ENCODE assay signal across 1 cellular context in genomic region chr5:154405078-154405792, GRCh38.
TF ChIP-seq lines count a peak whose summit lies in the region.

No MANE protein-coding gene starts in this region.

TF ChIP-seq in HepG2, 621 proteins besides CTCF, POLR2A, EP300 and RAD21 (continued from another document and continues in another):
- TF ChIP-seq, protein P1, sequence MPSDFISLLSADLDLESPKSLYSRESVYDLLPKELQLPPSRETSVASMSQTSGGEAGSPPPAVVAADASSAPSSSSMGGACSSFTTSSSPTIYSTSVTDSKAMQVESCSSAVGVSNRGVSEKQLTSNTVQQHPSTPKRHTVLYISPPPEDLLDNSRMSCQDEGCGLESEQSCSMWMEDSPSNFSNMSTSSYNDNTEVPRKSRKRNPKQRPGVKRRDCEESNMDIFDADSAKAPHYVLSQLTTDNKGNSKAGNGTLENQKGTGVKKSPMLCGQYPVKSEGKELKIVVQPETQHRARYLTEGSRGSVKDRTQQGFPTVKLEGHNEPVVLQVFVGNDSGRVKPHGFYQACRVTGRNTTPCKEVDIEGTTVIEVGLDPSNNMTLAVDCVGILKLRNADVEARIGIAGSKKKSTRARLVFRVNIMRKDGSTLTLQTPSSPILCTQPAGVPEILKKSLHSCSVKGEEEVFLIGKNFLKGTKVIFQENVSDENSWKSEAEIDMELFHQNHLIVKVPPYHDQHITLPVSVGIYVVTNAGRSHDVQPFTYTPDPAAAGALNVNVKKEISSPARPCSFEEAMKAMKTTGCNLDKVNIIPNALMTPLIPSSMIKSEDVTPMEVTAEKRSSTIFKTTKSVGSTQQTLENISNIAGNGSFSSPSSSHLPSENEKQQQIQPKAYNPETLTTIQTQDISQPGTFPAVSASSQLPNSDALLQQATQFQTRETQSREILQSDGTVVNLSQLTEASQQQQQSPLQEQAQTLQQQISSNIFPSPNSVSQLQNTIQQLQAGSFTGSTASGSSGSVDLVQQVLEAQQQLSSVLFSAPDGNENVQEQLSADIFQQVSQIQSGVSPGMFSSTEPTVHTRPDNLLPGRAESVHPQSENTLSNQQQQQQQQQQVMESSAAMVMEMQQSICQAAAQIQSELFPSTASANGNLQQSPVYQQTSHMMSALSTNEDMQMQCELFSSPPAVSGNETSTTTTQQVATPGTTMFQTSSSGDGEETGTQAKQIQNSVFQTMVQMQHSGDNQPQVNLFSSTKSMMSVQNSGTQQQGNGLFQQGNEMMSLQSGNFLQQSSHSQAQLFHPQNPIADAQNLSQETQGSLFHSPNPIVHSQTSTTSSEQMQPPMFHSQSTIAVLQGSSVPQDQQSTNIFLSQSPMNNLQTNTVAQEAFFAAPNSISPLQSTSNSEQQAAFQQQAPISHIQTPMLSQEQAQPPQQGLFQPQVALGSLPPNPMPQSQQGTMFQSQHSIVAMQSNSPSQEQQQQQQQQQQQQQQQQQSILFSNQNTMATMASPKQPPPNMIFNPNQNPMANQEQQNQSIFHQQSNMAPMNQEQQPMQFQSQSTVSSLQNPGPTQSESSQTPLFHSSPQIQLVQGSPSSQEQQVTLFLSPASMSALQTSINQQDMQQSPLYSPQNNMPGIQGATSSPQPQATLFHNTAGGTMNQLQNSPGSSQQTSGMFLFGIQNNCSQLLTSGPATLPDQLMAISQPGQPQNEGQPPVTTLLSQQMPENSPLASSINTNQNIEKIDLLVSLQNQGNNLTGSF (CRISPR knock-in tag; IDR thresholded peaks at IDR 0.05), result 0 out of 2 replicates have a peak, but pooled peaks have one; percentile 39
- 0 out of 2 replicates have a peak, but pooled peaks have one; percentile 28 for TF ChIP-seq ZNF792 (CRISPR knock-in tag; IDR thresholded peaks at IDR 0.05)
- TF ChIP-seq, protein P2, sequence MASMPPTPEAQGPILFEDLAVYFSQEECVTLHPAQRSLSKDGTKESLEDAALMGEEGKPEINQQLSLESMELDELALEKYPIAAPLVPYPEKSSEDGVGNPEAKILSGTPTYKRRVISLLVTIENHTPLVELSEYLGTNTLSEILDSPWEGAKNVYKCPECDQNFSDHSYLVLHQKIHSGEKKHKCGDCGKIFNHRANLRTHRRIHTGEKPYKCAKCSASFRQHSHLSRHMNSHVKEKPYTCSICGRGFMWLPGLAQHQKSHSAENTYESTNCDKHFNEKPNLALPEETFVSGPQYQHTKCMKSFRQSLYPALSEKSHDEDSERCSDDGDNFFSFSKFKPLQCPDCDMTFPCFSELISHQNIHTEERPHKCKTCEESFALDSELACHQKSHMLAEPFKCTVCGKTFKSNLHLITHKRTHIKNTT (CRISPR knock-in tag; IDR thresholded peaks at IDR 0.05), result no peak
- no peak for TF ChIP-seq ZNF660 (CRISPR knock-in tag; IDR thresholded peaks at IDR 0.05; ENCODE audit: borderline replicate concordance, low read depth)
- 0 out of 2 replicates have a peak, but pooled peaks have one; percentile 68 for TF ChIP-seq FOXC1 (CRISPR knock-in tag; IDR thresholded peaks at IDR 0.05; ENCODE audit: borderline replicate concordance)
- TF ChIP-seq, protein P3, sequence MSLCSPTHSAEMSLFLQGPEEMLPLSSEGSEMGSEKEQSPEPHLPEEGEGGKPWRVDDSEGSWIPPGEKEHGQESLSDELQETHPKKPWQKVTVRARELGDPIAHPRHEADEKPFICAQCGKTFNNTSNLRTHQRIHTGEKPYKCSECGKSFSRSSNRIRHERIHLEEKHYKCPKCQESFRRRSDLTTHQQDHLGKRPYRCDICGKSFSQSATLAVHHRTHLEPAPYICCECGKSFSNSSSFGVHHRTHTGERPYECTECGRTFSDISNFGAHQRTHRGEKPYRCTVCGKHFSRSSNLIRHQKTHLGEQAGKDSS (CRISPR knock-in tag; IDR thresholded peaks at IDR 0.05; ENCODE audit: borderline replicate concordance, low read depth), result no peak; the same call in 1 of the 2 replicates
- peak; percentile 77; the same call in 1 of the 2 replicates for TF ChIP-seq KDM2A (CRISPR knock-in tag; IDR thresholded peaks at IDR 0.05; ENCODE audit: borderline replicate concordance, low read depth)
- TF ChIP-seq HNF4G (IDR thresholded peaks at IDR 0.05; ENCODE audit: borderline replicate concordance, low read depth, low read length), result no peak
- TF ChIP-seq HNF4G (CRISPR knock-in tag; IDR thresholded peaks at IDR 0.05; ENCODE audit: borderline replicate concordance, low read depth), result 0 out of 2 replicates have a peak, but pooled peaks have one; percentile 21
- no peak for TF ChIP-seq KDM6A (CRISPR knock-in tag; IDR thresholded peaks at IDR 0.05; ENCODE audit: low read depth)
- TF ChIP-seq, protein P4, sequence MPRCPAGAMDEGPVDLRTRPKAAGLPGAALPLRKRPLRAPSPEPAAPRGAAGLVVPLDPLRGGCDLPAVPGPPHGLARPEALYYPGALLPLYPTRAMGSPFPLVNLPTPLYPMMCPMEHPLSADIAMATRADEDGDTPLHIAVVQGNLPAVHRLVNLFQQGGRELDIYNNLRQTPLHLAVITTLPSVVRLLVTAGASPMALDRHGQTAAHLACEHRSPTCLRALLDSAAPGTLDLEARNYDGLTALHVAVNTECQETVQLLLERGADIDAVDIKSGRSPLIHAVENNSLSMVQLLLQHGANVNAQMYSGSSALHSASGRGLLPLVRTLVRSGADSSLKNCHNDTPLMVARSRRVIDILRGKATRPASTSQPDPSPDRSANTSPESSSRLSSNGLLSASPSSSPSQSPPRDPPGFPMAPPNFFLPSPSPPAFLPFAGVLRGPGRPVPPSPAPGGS (CRISPR knock-in tag; IDR thresholded peaks at IDR 0.05), result peak; percentile 45; the same call in 1 of the 2 replicates
- TF ChIP-seq ZNF10 (CRISPR knock-in tag; IDR thresholded peaks at IDR 0.05; ENCODE audit: borderline replicate concordance, low read depth), result no peak
- no peak for TF ChIP-seq NR1H2 (CRISPR knock-in tag; IDR thresholded peaks at IDR 0.05; ENCODE audit: borderline replicate concordance, low read depth)
- TF ChIP-seq, protein P5, sequence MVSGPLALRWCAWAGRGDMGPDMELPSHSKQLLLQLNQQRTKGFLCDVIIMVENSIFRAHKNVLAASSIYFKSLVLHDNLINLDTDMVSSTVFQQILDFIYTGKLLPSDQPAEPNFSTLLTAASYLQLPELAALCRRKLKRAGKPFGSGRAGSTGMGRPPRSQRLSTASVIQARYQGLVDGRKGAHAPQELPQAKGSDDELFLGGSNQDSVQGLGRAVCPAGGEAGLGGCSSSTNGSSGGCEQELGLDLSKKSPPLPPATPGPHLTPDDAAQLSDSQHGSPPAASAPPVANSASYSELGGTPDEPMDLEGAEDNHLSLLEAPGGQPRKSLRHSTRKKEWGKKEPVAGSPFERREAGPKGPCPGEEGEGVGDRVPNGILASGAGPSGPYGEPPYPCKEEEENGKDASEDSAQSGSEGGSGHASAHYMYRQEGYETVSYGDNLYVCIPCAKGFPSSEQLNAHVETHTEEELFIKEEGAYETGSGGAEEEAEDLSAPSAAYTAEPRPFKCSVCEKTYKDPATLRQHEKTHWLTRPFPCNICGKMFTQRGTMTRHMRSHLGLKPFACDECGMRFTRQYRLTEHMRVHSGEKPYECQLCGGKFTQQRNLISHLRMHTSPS (CRISPR knock-in tag; IDR thresholded peaks at IDR 0.05; ENCODE audit: low read depth), result 0 out of 2 replicates have a peak, but pooled peaks have one; percentile 40
- TF ChIP-seq SSRP1 (CRISPR knock-in tag; IDR thresholded peaks at IDR 0.05), result no peak
- TF ChIP-seq ZNF264 (CRISPR knock-in tag; IDR thresholded peaks at IDR 0.05), result 0 out of 2 replicates have a peak, but pooled peaks have one; percentile 24
- TF ChIP-seq ZNF598 (CRISPR knock-in tag; IDR thresholded peaks at IDR 0.05; ENCODE audit: borderline replicate concordance), result 0 out of 2 replicates have a peak, but pooled peaks have one; percentile 39
- no peak for TF ChIP-seq MZF1 (CRISPR knock-in tag; IDR thresholded peaks at IDR 0.05; ENCODE audit: borderline replicate concordance)
- 0 out of 2 replicates have a peak, but pooled peaks have one; percentile 60 for TF ChIP-seq ZNF574 (CRISPR knock-in tag; IDR thresholded peaks at IDR 0.05)
- TF ChIP-seq TEAD3 (CRISPR knock-in tag; optimal IDR thresholded peaks at IDR 0.05; ENCODE audit: borderline replicate concordance), result peak; percentile 37
- TF ChIP-seq RBM22 (optimal IDR thresholded peaks at IDR 0.05; ENCODE audit: low read length), result peak; percentile 14
- TF ChIP-seq ZNF547 (CRISPR knock-in tag; IDR thresholded peaks at IDR 0.05), result peak; percentile 61; the same call in 1 of the 2 replicates
- 0 out of 2 replicates have a peak, but pooled peaks have one; percentile 48 for TF ChIP-seq PITX1 (CRISPR knock-in tag; IDR thresholded peaks at IDR 0.05)
- TF ChIP-seq, protein P6, sequence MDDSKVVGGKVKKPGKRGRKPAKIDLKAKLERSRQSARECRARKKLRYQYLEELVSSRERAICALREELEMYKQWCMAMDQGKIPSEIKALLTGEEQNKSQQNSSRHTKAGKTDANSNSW (CRISPR knock-in tag; IDR thresholded peaks at IDR 0.05; ENCODE audit: borderline replicate concordance), result no peak
- TF ChIP-seq SNAPC2 (CRISPR knock-in tag; IDR thresholded peaks at IDR 0.05), result no peak
- TF ChIP-seq RARG (CRISPR knock-in tag; IDR thresholded peaks at IDR 0.05; ENCODE audit: low read depth), result no peak
- TF ChIP-seq, protein P7, sequence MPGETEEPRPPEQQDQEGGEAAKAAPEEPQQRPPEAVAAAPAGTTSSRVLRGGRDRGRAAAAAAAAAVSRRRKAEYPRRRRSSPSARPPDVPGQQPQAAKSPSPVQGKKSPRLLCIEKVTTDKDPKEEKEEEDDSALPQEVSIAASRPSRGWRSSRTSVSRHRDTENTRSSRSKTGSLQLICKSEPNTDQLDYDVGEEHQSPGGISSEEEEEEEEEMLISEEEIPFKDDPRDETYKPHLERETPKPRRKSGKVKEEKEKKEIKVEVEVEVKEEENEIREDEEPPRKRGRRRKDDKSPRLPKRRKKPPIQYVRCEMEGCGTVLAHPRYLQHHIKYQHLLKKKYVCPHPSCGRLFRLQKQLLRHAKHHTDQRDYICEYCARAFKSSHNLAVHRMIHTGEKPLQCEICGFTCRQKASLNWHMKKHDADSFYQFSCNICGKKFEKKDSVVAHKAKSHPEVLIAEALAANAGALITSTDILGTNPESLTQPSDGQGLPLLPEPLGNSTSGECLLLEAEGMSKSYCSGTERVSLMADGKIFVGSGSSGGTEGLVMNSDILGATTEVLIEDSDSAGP (CRISPR knock-in tag; IDR thresholded peaks at IDR 0.05; ENCODE audit: borderline replicate concordance), result peak; percentile 62; the same call in 1 of the 2 replicates
- TF ChIP-seq ZBTB7B (CRISPR knock-in tag; IDR thresholded peaks at IDR 0.05), result 0 out of 2 replicates have a peak, but pooled peaks have one; percentile 33
- no peak for TF ChIP-seq SOX5 (CRISPR knock-in tag; IDR thresholded peaks at IDR 0.05; ENCODE audit: borderline replicate concordance)
- TF ChIP-seq ZNF883 (CRISPR knock-in tag; IDR thresholded peaks at IDR 0.05; ENCODE audit: not compliant biosample characterization), result peak; percentile 85
- no peak for TF ChIP-seq ZNF589 (CRISPR knock-in tag; conservative IDR thresholded peaks at IDR 0.05)
- TF ChIP-seq, protein P8, sequence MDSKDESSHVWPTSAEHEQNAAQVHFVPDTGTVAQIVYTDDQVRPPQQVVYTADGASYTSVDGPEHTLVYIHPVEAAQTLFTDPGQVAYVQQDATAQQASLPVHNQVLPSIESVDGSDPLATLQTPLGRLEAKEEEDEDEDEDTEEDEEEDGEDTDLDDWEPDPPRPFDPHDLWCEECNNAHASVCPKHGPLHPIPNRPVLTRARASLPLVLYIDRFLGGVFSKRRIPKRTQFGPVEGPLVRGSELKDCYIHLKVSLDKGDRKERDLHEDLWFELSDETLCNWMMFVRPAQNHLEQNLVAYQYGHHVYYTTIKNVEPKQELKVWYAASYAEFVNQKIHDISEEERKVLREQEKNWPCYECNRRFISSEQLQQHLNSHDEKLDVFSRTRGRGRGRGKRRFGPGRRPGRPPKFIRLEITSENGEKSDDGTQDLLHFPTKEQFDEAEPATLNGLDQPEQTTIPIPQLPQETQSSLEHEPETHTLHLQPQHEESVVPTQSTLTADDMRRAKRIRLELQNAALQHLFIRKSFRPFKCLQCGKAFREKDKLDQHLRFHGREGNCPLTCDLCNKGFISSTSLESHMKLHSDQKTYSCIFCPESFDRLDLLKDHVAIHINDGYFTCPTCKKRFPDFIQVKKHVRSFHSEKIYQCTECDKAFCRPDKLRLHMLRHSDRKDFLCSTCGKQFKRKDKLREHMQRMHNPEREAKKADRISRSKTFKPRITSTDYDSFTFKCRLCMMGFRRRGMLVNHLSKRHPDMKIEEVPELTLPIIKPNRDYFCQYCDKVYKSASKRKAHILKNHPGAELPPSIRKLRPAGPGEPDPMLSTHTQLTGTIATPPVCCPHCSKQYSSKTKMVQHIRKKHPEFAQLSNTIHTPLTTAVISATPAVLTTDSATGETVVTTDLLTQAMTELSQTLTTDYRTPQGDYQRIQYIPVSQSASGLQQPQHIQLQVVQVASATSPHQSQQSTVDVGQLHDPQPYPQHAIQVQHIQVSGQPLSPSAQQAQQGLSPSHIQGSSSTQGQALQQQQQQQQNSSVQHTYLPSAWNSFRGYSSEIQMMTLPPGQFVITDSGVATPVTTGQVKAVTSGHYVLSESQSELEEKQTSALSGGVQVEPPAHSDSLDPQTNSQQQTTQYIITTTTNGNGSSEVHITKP (CRISPR knock-in tag; IDR thresholded peaks at IDR 0.05; ENCODE audit: low read depth), result peak; percentile 79
- TF ChIP-seq MYC (CRISPR knock-in tag; IDR thresholded peaks at IDR 0.05; ENCODE audit: borderline replicate concordance), result peak; percentile 80; the same call in 1 of the 2 replicates
- 0 out of 2 replicates have a peak, but pooled peaks have one; percentile 25 for TF ChIP-seq HOXA3 (CRISPR knock-in tag; IDR thresholded peaks at IDR 0.05)
- TF ChIP-seq TARDBP (CRISPR knock-in tag; IDR thresholded peaks at IDR 0.05), result no peak
- TF ChIP-seq YY1 (IDR thresholded peaks at IDR 0.05; ENCODE audit: insufficient read depth, insufficient replicate concordance, low read depth, low read length), result peak; percentile 47
- TF ChIP-seq HOXD1 (CRISPR knock-in tag; IDR thresholded peaks at IDR 0.05), result 0 out of 2 replicates have a peak, but pooled peaks have one; percentile 57
- 0 out of 2 replicates have a peak, but pooled peaks have one; percentile 59 for TF ChIP-seq THAP7 (CRISPR knock-in tag; IDR thresholded peaks at IDR 0.05)
- no peak for TF ChIP-seq ATF7-NPFF (CRISPR knock-in tag; IDR thresholded peaks at IDR 0.05; ENCODE audit: low read depth)
